Comparison of ENCODE assay signal across 8 cellular contexts in the genomic region with DNA sequence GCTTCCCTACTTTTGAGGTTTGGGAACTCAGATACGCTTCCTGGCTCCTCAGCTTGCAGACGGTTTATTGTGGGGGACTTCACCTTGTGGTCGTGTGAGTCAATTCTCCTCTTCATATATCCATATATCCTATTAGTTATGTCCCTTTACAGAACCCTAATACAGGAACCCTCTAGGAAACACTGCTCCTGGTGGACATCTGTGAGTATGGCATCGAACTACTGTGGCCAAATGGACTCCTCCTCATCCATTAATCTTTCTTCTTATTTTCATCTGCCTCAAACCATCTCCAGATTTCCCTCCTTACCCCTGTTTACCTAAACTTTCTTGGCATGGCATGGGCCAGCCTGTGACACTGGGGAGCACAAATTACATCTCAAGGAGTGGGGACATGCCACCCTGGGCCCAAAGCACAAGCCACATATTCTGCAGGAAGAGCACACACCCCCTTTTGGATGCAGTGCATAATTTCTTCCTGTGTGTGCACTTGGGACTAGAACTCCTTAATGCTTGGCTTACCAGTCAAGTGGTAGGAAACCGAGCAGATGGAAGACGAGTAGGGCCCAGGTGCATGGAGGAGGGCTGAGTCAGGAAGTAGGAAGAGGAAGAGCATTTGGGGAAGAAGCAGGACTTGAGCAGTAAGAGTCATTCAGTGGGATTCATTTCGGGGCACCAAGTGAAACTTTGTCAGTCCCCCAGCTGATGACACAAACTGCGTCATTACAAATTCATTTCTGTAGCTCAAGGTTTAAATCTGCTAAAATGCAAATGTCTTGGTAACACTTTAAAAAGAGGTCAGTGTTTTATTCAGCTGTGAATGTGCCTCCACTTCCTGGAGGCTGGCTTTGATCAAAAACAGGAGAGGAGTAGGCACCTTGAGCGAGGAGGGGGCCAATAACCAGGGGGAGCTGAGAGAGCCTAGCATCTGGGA.
DNase-seq lines count a peak whose midpoint lies in the region; ATAC-seq and TF ChIP-seq lines count a peak whose summit lies in the region.

No MANE protein-coding gene starts in this region.

- ATAC-seq in GM19351 (IDR thresholded peaks at IDR 0.05; ENCODE audit: unreplicated experiment) (peak; percentile 40), GM18519 (IDR thresholded peaks at IDR 0.05; ENCODE audit: low FRiP score, unreplicated experiment) (no peak), GM18861 (IDR thresholded peaks at IDR 0.05; ENCODE audit: unreplicated experiment) (no peak)

- peaks cover 13 to 35% (median 20%) of the 10 kb centered on the region in 7 donors for H3K9me3 Mint-ChIP-seq in CD14-positive monocyte

- H3K36me3 Mint-ChIP-seq in CD14-positive monocyte: no peaks in the 10 kb centered on the region

- TF ChIP-seq CTCF in CD14-positive monocyte (IDR thresholded peaks at IDR 0.05): peak; percentile 57

- H3K4me1 Mint-ChIP-seq in CD14-positive monocyte: peaks cover 37% of the 10 kb centered on the region

- H3K27ac Mint-ChIP-seq in CD14-positive monocyte: no peak overlapping the region

- H3K27me3 Mint-ChIP-seq in CD14-positive monocyte (ENCODE audit: low read depth in 3 of 3): no peaks in the 10 kb centered on the region

- H3K4me3 Mint-ChIP-seq in CD14-positive monocyte: no peak overlapping the region

- no peak for DNase-seq in CD14-positive monocyte (ENCODE audit: low spot score)
- peak; percentile 21 for DNase-seq in SK-N-DZ (ENCODE audit: low spot score)
- peak; percentile 8 for DNase-seq in iris pigment epithelial cell (ENCODE audit: low read depth)
- no peak for DNase-seq in stimulated activated CD4-positive, alpha-beta T cell treated with anti-CD3 and anti-CD28 coated beads, Interleukin-2, amount 100 ng/mL, for 48 hours
- no peak for DNase-seq in mucosa of gallbladder (ENCODE audit: low spot score)

- intact Hi-C loops in CD14-positive monocyte (cut with micrococcal nuclease): no loop called here

Comparison
In these comparisons a context has a peak if more than half of its experiments do, and no peak if none do; other contexts are left out.
1. DNase-seq: peak in SK-N-DZ (single experiment) and iris pigment epithelial cell (single experiment); none in CD14-positive monocyte (single experiment), stimulated activated CD4-positive, alpha-beta T cell treated with anti-CD3 and anti-CD28 coated beads, Interleukin-2, amount 100 ng/mL, for 48 hours (0 of 2) and mucosa of gallbladder (single experiment).